17 cellular contexts compared by ENCODE assay signal in genomic region chr16:47134550-47134949, GRCh38. TPM values are rescaled to one million over a fixed set of nuclear protein-coding genes. Genes with fewer than 3 reads are reported as not detected.
DNase-seq lines count a peak whose midpoint lies in the region; ATAC-seq and TF ChIP-seq lines count a peak whose summit lies in the region.
"Had no signal": no experiment of that assay in that cellular context is flagged by ENCODE, and none has a peak within 500 bp of the region (broad histone marks: within the 10 kb centered on the region; RNA-seq: fewer than 3 reads in every experiment).

No MANE protein-coding gene starts in this region.

- H3K27me3 ChIP-seq in RWPE2 (ENCODE audit: insufficient read depth, poor library complexity, severe bottlenecking), result no peaks in the 10 kb centered on the region
- H3K27me3 ChIP-seq in suprapubic skin, result no peaks in the 10 kb centered on the region
- H3K27me3 ChIP-seq: BLaER1 had no signal

- H3K9me3 Mint-ChIP-seq in stimulated activated naive CD8-positive, alpha-beta T cell treated with anti-CD3 and anti-CD28 coated beads, Interleukin-15, amount 100 ng/mL, for 72 hours, result no peaks in the 10 kb centered on the region
- H3K9me3 Mint-ChIP-seq: CD4-positive, CD25-positive, alpha-beta regulatory T cell; CD8-positive, alpha-beta T cell; HFFc6 had no signal

- H3K27ac Mint-ChIP-seq in stimulated activated naive CD8-positive, alpha-beta T cell treated with anti-CD3 and anti-CD28 coated beads, Interleukin-15, amount 100 ng/mL, for 72 hours, result no peak overlapping the region
- H3K27ac Mint-ChIP-seq: B cell; CD4-positive, CD25-positive, alpha-beta regulatory T cell; CD8-positive, alpha-beta T cell; HFFc6 had no signal

- no peak for ATAC-seq in RWPE2 (ENCODE audit: low read depth)
- ATAC-seq in left colon, result peak; percentile 81
- ATAC-seq in stimulated activated naive CD8-positive, alpha-beta T cell treated with anti-CD3 and anti-CD28 coated beads, Interleukin-15, amount 100 ng/mL, for 72 hours, result no peak
- ATAC-seq: CD8-positive, alpha-beta T cell had no signal

- H3K4me3 Mint-ChIP-seq in stimulated activated naive CD8-positive, alpha-beta T cell treated with anti-CD3 and anti-CD28 coated beads, Interleukin-15, amount 100 ng/mL, for 72 hours, result no peak overlapping the region
- H3K4me3 Mint-ChIP-seq: B cell; CD4-positive, CD25-positive, alpha-beta regulatory T cell; CD8-positive, alpha-beta T cell; HFFc6 had no signal

- H3K27ac ChIP-seq in RWPE2 (ENCODE audit: poor library complexity, severe bottlenecking) (peak overlapping the region; percentile 73), suprapubic skin (no peak overlapping the region)
- H3K27ac ChIP-seq: BLaER1, C4-2B had no signal

- H3K4me1 Mint-ChIP-seq in stimulated activated naive CD8-positive, alpha-beta T cell treated with anti-CD3 and anti-CD28 coated beads, Interleukin-15, amount 100 ng/mL, for 72 hours, result peaks cover 27% of the 10 kb centered on the region

- DNase-seq in NCI-H1930 (lab: John Stamatoyannopoulos, UW) (peak; percentile 77 to 88), RWPE2 (ENCODE audit: low spot score) (no peak), left colon (no peak), NCI-H2196 (lab: John Stamatoyannopoulos, UW; ENCODE audit: unreplicated experiment) (no peak), suprapubic skin (ENCODE audit: low spot score in 2 of 2) (no peak)
- no peak for DNase-seq in stimulated activated naive CD8-positive, alpha-beta T cell treated with anti-CD3 and anti-CD28 coated beads, Interleukin-15, amount 100 ng/mL, for 72 hours
- DNase-seq: Caco-2; CD4-positive, CD25-positive, alpha-beta regulatory T cell; CD8-positive, alpha-beta T cell; DMS153; DND-41; GOT3; HFFc6 had no signal

- H3K9me3 ChIP-seq in RWPE2 (ENCODE audit: severe bottlenecking) (no peaks in the 10 kb centered on the region), suprapubic skin (no peaks in the 10 kb centered on the region)
- H3K9me3 ChIP-seq: Caco-2, HAP-1 had no signal

- no peak for TF ChIP-seq EP300 in suprapubic skin (IDR thresholded peaks at IDR 0.05)

- H3K36me3 ChIP-seq in RWPE2 (ENCODE audit: low read depth) (peaks cover 25% of the 10 kb centered on the region), suprapubic skin (no peaks in the 10 kb centered on the region)
- H3K36me3 ChIP-seq: BLaER1, HAP-1 had no signal

- intact Hi-C loops in left colon (cut with DNase I, micrococcal nuclease), result no loop called here

- no peak for TF ChIP-seq POLR2A in suprapubic skin (IDR thresholded peaks at IDR 0.05)

- H3K4me1 ChIP-seq in RWPE2 (ENCODE audit: insufficient read depth, poor library complexity, severe bottlenecking) (peaks cover 47% of the 10 kb centered on the region), suprapubic skin (no peaks in the 10 kb centered on the region)
- H3K4me1 ChIP-seq: Caco-2, HAP-1 had no signal

- TF ChIP-seq CTCF in RWPE2 (IDR thresholded peaks at IDR 0.05; ENCODE audit: poor library complexity, severe bottlenecking), result no peak
- TF ChIP-seq CTCF in suprapubic skin (IDR thresholded peaks at IDR 0.05), result no peak

- WGBS in suprapubic skin, result 90% methylated on average over 4 of the region's 4 CpGs

- H3K27me3 Mint-ChIP-seq in stimulated activated naive CD8-positive, alpha-beta T cell treated with anti-CD3 and anti-CD28 coated beads, Interleukin-15, amount 100 ng/mL, for 72 hours, result peaks cover 9% of the 10 kb centered on the region
- H3K27me3 Mint-ChIP-seq: B cell; CD4-positive, CD25-positive, alpha-beta regulatory T cell had no signal

- H3K4me3 ChIP-seq in RWPE2 (ENCODE audit: severe bottlenecking) (no peak overlapping the region), suprapubic skin (no peak overlapping the region)
- H3K4me3 ChIP-seq: BLaER1, HAP-1 had no signal

RNA-seq across cellular contexts. Expression of gene NETO2, which starts 9.2 kb away (rescaled TPM):
- total RNA-seq in left colon, result 10 to 100 TPM in 1 of 2 donors, 1 to 10 TPM in 1; 3.0 to 28.0 TPM
- total RNA-seq in suprapubic skin, result 1 to 10 TPM in 3 of 4 donors, under 1 TPM in 1; 0.24 to 6.0 (median 2.9) TPM

Comparison
In these comparisons a context has a peak if more than half of its experiments do, and no peak if none do; other contexts are left out.
1. DNase-seq: peak in NCI-H1930 (2 of 2); none in RWPE2 (single experiment), left colon (0 of 2), NCI-H2196 (single experiment), suprapubic skin (0 of 2) and stimulated activated naive CD8-positive, alpha-beta T cell treated with anti-CD3 and anti-CD28 coated beads, Interleukin-15, amount 100 ng/mL, for 72 hours (0 of 2).